19 cellular contexts compared by ENCODE assay signal in genomic region chr3:129740120-129740519, GRCh38.
DNase-seq lines count a peak whose midpoint lies in the region; ATAC-seq, FAIRE-seq and TF ChIP-seq lines count a peak whose summit lies in the region.
"Had no signal": no experiment of that assay in that cellular context is flagged by ENCODE, and none has a peak within 500 bp of the region (broad histone marks: within the 10 kb centered on the region; RNA-seq: fewer than 3 reads in every experiment).

No MANE protein-coding gene starts in this region.

- no peaks in the 10 kb centered on the region for H3K9me3 Mint-ChIP-seq in WTC11
- no peaks in the 10 kb centered on the region for H3K9me3 Mint-ChIP-seq in nephron progenitor cell
- H3K9me3 Mint-ChIP-seq: CD4-positive, CD25-positive, alpha-beta regulatory T cell; IgD-negative memory B cell had no signal

- no peak for DNase-seq in A549 (ENCODE audit: low read depth in 1 of 2, low spot score in 1 of 2)
- no peak for DNase-seq in WTC11 (ENCODE audit: low spot score)
- DNase-seq in HepG2 (ENCODE audit: low spot score) = no peak
- DNase-seq in nephron progenitor cell = no peak
- no peak for DNase-seq in MM.1S
- no peak for DNase-seq in AML-193 (lab: John Stamatoyannopoulos, UW)
- DNase-seq: Calu3; CD4-positive, CD25-positive, alpha-beta regulatory T cell; DMS 273 treated with DMSO at 0.1 percent for 48 hours; GM23248 had no signal

- H2AFZ ChIP-seq in HepG2 (ENCODE audit: low read length) = no peak overlapping the region
- no peak overlapping the region for H2AFZ ChIP-seq in MM.1S (ENCODE audit: low read length)
- H2AFZ ChIP-seq: GM23248 had no signal

- ATAC-seq in A549 (no peak), WTC11 (no peak), HepG2 (no peak), HG03378 (IDR thresholded peaks at IDR 0.05; ENCODE audit: unreplicated experiment) (no peak), GM19328 (IDR thresholded peaks at IDR 0.05; ENCODE audit: unreplicated experiment) (no peak)
- ATAC-seq: GM12878, HCT116 had no signal

- H3K36me3 ChIP-seq in HepG2 (replicated peaks in 1 of 2; ENCODE audit: control insufficient read depth in 1 of 2, insufficient read depth in 2 of 2, low read length in 2 of 2) (no peaks in the 10 kb centered on the region), MM.1S (replicated peaks; ENCODE audit: insufficient read depth, low read length) (no peaks in the 10 kb centered on the region)

- H3K27ac ChIP-seq in A549 (no peak overlapping the region), HepG2 (ENCODE audit: extremely low read length, insufficient read depth, low read length) (no peak overlapping the region), MM.1S (ENCODE audit: low read length) (no peak overlapping the region)
- H3K27ac ChIP-seq: 22Rv1; BLaER1 treated with 17β-estradiol and CSF1 and Interleukin-3, amounts not matched to agents 10 nM and 100 nM; GM23248 had no signal

- no peaks in the 10 kb centered on the region for H3K9me3 ChIP-seq in A549
- H3K9me3 ChIP-seq in HepG2 (ENCODE audit: low read length) = no peaks in the 10 kb centered on the region
- H3K9me3 ChIP-seq in MM.1S (replicated peaks; ENCODE audit: insufficient read depth, low read length) = no peaks in the 10 kb centered on the region
- H3K9me3 ChIP-seq: BLaER1 treated with 17β-estradiol and CSF1 and Interleukin-3, amounts not matched to agents 10 nM and 100 nM had no signal

- intact Hi-C loops in HepG2 (cut with micrococcal nuclease; ENCODE audit: unreplicated experiment) = no loop called here

- 77% methylated on average over 3 of the region's 3 CpGs for WGBS in A549 (ENCODE audit: missing lambda C conversion rate)
- WGBS in HepG2 (ENCODE audit: low lambda C conversion rate) = 69% methylated on average over 3 of the region's 3 CpGs

- H3K79me2 ChIP-seq in HepG2 (ENCODE audit: insufficient read depth, low read length) (no peaks in the 10 kb centered on the region), MM.1S (ENCODE audit: low read length) (0 out of 2 replicates have a peak, but pooled peaks cover 5% of the 10 kb centered on the region)

- TF ChIP-seq CTCF in A549 (IDR thresholded peaks at IDR 0.05) (no peak), WTC11 (IDR thresholded peaks at IDR 0.05) (no peak), HepG2 (CRISPR knock-in tag; IDR thresholded peaks at IDR 0.05) (no peak), nephron progenitor cell (IDR thresholded peaks at IDR 0.05) (no peak), MM.1S (IDR thresholded peaks at IDR 0.05; ENCODE audit: low read length) (no peak)

- H3K36me3 Mint-ChIP-seq in WTC11 (no peaks in the 10 kb centered on the region), nephron progenitor cell (ENCODE audit: low read depth) (peaks cover 5% of the 10 kb centered on the region)

- H3K27ac Mint-ChIP-seq in WTC11 (0 out of 2 replicates have a peak overlapping the region, but pooled peaks have one; percentile 13), nephron progenitor cell (peak overlapping the region; percentile 3)
- H3K27ac Mint-ChIP-seq: CD4-positive, CD25-positive, alpha-beta regulatory T cell; IgD-negative memory B cell had no signal

- H3K4me1 ChIP-seq in A549 (peaks cover 34% of the 10 kb centered on the region; the same call in 2 of the 3 replicates), HepG2 (ENCODE audit: insufficient read depth, low read length) (peaks cover 23% of the 10 kb centered on the region), MM.1S (ENCODE audit: low read length) (no peaks in the 10 kb centered on the region)

- H3K4me1 Mint-ChIP-seq in WTC11 = peaks cover 4% of the 10 kb centered on the region
- no peaks in the 10 kb centered on the region for H3K4me1 Mint-ChIP-seq in nephron progenitor cell

- no peak for TF ChIP-seq RAD21 in A549 (conservative IDR thresholded peaks at IDR 0.05 in 1 of 2, IDR thresholded peaks at IDR 0.05 in 1 of 2)
- no peak for TF ChIP-seq RAD21 in HepG2 (CRISPR knock-in tag; IDR thresholded peaks at IDR 0.05)

- H3K4me3 Mint-ChIP-seq in WTC11 (no peak overlapping the region), nephron progenitor cell (no peak overlapping the region)
- H3K4me3 Mint-ChIP-seq: CD4-positive, CD25-positive, alpha-beta regulatory T cell; IgD-negative memory B cell had no signal

- no peak overlapping the region for H3K9ac ChIP-seq in HepG2 (ENCODE audit: insufficient read depth, low read depth, low read length)
- H3K9ac ChIP-seq in MM.1S (ENCODE audit: low read length) = no peak overlapping the region
- H3K9ac ChIP-seq: BLaER1 treated with 17β-estradiol and CSF1 and Interleukin-3, amounts not matched to agents 10 nM and 100 nM; GM23248 had no signal

- POLR2A ChIA-PET in A549 (lab: Yijun Ruan, JAX) (no interaction called here), WTC11 (lab: Charles Lee) (no interaction called here), HepG2 (lab: Yijun Ruan, JAX) (no interaction called here)

- H3K4me2 ChIP-seq in A549 (peak overlapping the region; percentile 13; the same call in 2 of the 3 replicates), HepG2 (ENCODE audit: low read depth, low read length) (no peak overlapping the region), MM.1S (ENCODE audit: low read depth, low read length) (no peak overlapping the region)

- no peak overlapping the region for H3K4me3 ChIP-seq in A549
- no peak overlapping the region for H3K4me3 ChIP-seq in HepG2 (replicated peaks in 1 of 3; ENCODE audit: insufficient read depth in 1 of 3, low read depth in 2 of 3, low read length in 3 of 3)
- no peak overlapping the region for H3K4me3 ChIP-seq in MM.1S (ENCODE audit: low read length)
- H3K4me3 ChIP-seq: BLaER1 treated with 17β-estradiol and CSF1 and Interleukin-3, amounts not matched to agents 10 nM and 100 nM; GM12878; GM23248 had no signal

- TF ChIP-seq EP300 in A549 (IDR thresholded peaks at IDR 0.05) = no peak
- TF ChIP-seq EP300 in HepG2 (IDR thresholded peaks at IDR 0.05; ENCODE audit: low read depth in 2 of 2, low read length in 2 of 2) = no peak
- no peak for TF ChIP-seq EP300 in HepG2 (CRISPR knock-in tag; IDR thresholded peaks at IDR 0.05; ENCODE audit: borderline replicate concordance)

- no TSS peak for BruUV-seq in HepG2 (replicated peaks; lab: Mats Ljungman, UMichigan)

- TF ChIP-seq POLR2A in A549 (IDR thresholded peaks at IDR 0.05; ENCODE audit: low read length) (no peak), HepG2 (IDR thresholded peaks at IDR 0.05; ENCODE audit: insufficient read depth in 1 of 2, low read depth in 2 of 2, low read length in 2 of 2) (no peak)

- H4K20me1 ChIP-seq in HepG2 (ENCODE audit: insufficient read depth, low read length) = no peaks in the 10 kb centered on the region
- 0 out of 2 replicates have a peak, but pooled peaks cover 3% of the 10 kb centered on the region for H4K20me1 ChIP-seq in MM.1S (ENCODE audit: insufficient read depth, low read length)

- H3K27me3 ChIP-seq in HepG2 (ENCODE audit: control insufficient read depth in 1 of 2, insufficient read depth in 2 of 2, low read length in 2 of 2) (no peaks in the 10 kb centered on the region), MM.1S (replicated peaks; ENCODE audit: insufficient read depth, low read length) (no peaks in the 10 kb centered on the region)
- H3K27me3 ChIP-seq: BLaER1 treated with 17β-estradiol and CSF1 and Interleukin-3, amounts not matched to agents 10 nM and 100 nM had no signal

- H3K27me3 Mint-ChIP-seq in WTC11 (ENCODE audit: low read depth) (no peaks in the 10 kb centered on the region), nephron progenitor cell (ENCODE audit: low read depth, poor library complexity) (no peaks in the 10 kb centered on the region)
- H3K27me3 Mint-ChIP-seq: CD4-positive, CD25-positive, alpha-beta regulatory T cell; IgD-negative memory B cell had no signal

- CTCF ChIA-PET in A549 (lab: Yijun Ruan, JAX) = interaction anchor here (0.6 kb wide), 1 partner anchor 8 kb away, joined by 3 read pairs; no protein-coding TSS in a partner anchor
- CTCF ChIA-PET in WTC11 (lab: Charles Lee) = no interaction called here
- CTCF ChIA-PET in HepG2 (lab: Yijun Ruan, JAX; ENCODE audit: low intra/inter-chr PET ratio, low total read pairs) = no interaction called here

- in situ Hi-C loops in HepG2 (cut with HindIII; ENCODE audit: extremely low pct_ligation_motif_present, low pct_unique_long_range_greater_than_20kb) = no loop called here

- H3K9me2 ChIP-seq in MM.1S (replicated peaks; ENCODE audit: insufficient read depth, low read length) = no peaks in the 10 kb centered on the region

- H3F3A ChIP-seq in MM.1S (ENCODE audit: insufficient read depth, low read length) = no peaks in the 10 kb centered on the region

- no peak for FAIRE-seq in A549 (lab: Jason Lieb, UNC)
- no peak for FAIRE-seq in HepG2 (lab: Jason Lieb, UNC)
- FAIRE-seq: GM12878, GM18507, H54 had no signal

TF ChIP-seq in A549, 52 proteins besides CTCF, POLR2A, EP300 and RAD21:
- TF ChIP-seq SREBF2 (IDR thresholded peaks at IDR 0.05) = no peak

TF ChIP-seq in HepG2, 621 proteins besides CTCF, POLR2A, EP300 and RAD21 (continues in another document):
- TF ChIP-seq HNF4A (CRISPR knock-in tag; IDR thresholded peaks at IDR 0.05) (peak; percentile 12; the same call in 1 of the 2 replicates), TFAP4 (IDR thresholded peaks at IDR 0.05; ENCODE audit: borderline replicate concordance, low read depth) (peak; percentile 24; the same call in 1 of the 2 replicates)
